Comparison of ENCODE assay signal across 8 cellular contexts in genomic region chr13:106373989-106374572, GRCh38.
A peak's percentile ranks its signal among the peaks of the same experiment; 100 is the strongest.
DNase-seq lines count a peak whose midpoint lies in the region; ATAC-seq and TF ChIP-seq lines count a peak whose summit lies in the region.

No MANE protein-coding gene starts in this region.

- ATAC-seq in GM21367 (IDR thresholded peaks at IDR 0.05; ENCODE audit: unreplicated experiment) (peak; percentile 51), HG03460 (IDR thresholded peaks at IDR 0.05; ENCODE audit: unreplicated experiment) (peak; percentile 64)

- DNase-seq in GM10266 (ENCODE audit: extremely low spot score) (peak; percentile 23), foreskin melanocyte (peak; percentile 79), HK-2 (ENCODE audit: unreplicated experiment) (no peak), NCI-H1105 (lab: John Stamatoyannopoulos, UW) (no peak), NK-92 (lab: John Stamatoyannopoulos, UW; ENCODE audit: unreplicated experiment) (no peak), NCI-H1694 (lab: John Stamatoyannopoulos, UW) (no peak)

- TF ChIP-seq CTCF in GM10266 (IDR thresholded peaks at IDR 0.05; ENCODE audit: control insufficient read depth, insufficient read depth, low read depth, missing control alignments), result no peak

Comparison
In these comparisons a context has a peak if more than half of its experiments do, and no peak if none do; other contexts are left out.
1. DNase-seq: peak in GM10266 (single experiment) and foreskin melanocyte (single experiment); none in HK-2 (single experiment), NCI-H1105 (single experiment), NK-92 (single experiment) and NCI-H1694 (single experiment).